ENCODE assay signal across 9 cellular contexts in the genomic region with DNA sequence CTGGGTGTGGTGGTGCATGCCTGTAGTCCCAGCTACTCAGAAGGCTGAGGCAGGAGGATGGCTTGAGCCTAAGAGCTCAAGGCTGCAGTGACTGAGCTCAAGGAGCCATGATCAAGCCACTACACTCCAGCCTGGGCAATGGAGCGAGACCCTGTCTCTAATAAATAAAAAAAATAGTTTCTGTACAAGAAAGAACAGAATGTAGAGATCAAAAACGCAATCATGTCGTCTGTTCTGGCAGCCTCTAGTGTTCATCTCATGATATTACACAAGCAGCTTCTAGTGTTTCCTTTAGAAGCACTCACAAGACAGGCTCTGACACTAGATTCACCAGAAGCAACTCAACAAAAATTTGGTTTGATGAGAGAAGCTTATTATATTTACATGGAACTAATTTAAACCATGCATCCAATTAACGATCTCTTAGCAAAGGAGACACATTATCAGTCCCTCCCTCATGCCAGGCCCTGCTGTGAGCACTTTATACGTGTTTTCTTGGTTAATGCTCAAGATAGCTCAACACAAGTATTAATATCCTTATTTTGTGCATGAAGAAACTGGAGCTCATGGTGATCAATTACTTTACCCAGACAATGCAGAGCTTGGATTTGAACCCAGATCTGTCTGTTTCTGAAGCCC. TPM values are rescaled to one million over a fixed set of nuclear protein-coding genes. Genes with fewer than 3 reads are reported as not detected.
DNase-seq lines count a peak whose midpoint lies in the region; ATAC-seq and TF ChIP-seq lines count a peak whose summit lies in the region.
"Had no signal": no experiment of that assay in that cellular context is flagged by ENCODE, and none has a peak within 500 bp of the region (broad histone marks: within the 10 kb centered on the region; RNA-seq: fewer than 3 reads in every experiment).

No MANE protein-coding gene starts in this region.

- H3K27me3 Mint-ChIP-seq in CD4-positive, alpha-beta T cell = no peaks in the 10 kb centered on the region
- H3K27me3 Mint-ChIP-seq in GM23338 (ENCODE audit: insufficient read depth, low read depth, poor library complexity) (peaks cover 9% of the 10 kb centered on the region), chondrocyte (ENCODE audit: low read depth) (peaks cover 2% of the 10 kb centered on the region)

- peak; percentile 88 for TF ChIP-seq CTCF in CD4-positive, alpha-beta T cell (IDR thresholded peaks at IDR 0.05)
- TF ChIP-seq CTCF in GM23338 (conservative IDR thresholded peaks at IDR 0.05; ENCODE audit: low read depth in 2 of 2) (peak; percentile 61 to 72), chondrocyte (IDR thresholded peaks at IDR 0.05) (peak; percentile 92)

- POLR2A ChIA-PET in CD4-positive, alpha-beta T cell (lab: Charles Lee) = interaction anchor here (0.6 to 2.6 kb wide), 7 partner anchors 10 to 667 kb away, joined by 3 to 38 read pairs (median 4); a partner anchor contains a TSS

- H3K36me3 ChIP-seq in GM23338 (ENCODE audit: insufficient read depth) = no peaks in the 10 kb centered on the region
- H3K36me3 ChIP-seq: SJSA1 had no signal

- H3K4me3 ChIP-seq in GM23338 = no peak overlapping the region
- H3K4me3 ChIP-seq: SJSA1 had no signal

- no peaks in the 10 kb centered on the region for H4K20me1 ChIP-seq in GM23338 (replicated peaks; ENCODE audit: insufficient read depth)

- peak; percentile 87 for ATAC-seq in CD4-positive, alpha-beta T cell (ENCODE audit: poor library complexity)
- ATAC-seq in GM23338 (peak; percentile 57), GM18858 (IDR thresholded peaks at IDR 0.05; ENCODE audit: unreplicated experiment) (no peak), GM21447 (IDR thresholded peaks at IDR 0.05; ENCODE audit: unreplicated experiment) (no peak), GM19467 (IDR thresholded peaks at IDR 0.05; ENCODE audit: unreplicated experiment) (no peak)

- peak overlapping the region; percentile 89 for H3K27ac Mint-ChIP-seq in CD4-positive, alpha-beta T cell
- H3K27ac Mint-ChIP-seq in GM23338 = no peak overlapping the region
- no peak overlapping the region for H3K27ac Mint-ChIP-seq in chondrocyte (ENCODE audit: unreplicated experiment)

- no peak overlapping the region for H3K27ac ChIP-seq in CD4-positive, alpha-beta T cell (ENCODE audit: low read depth, low read length)
- no peak overlapping the region for H3K27ac ChIP-seq in GM23338 (ENCODE audit: low read depth)
- H3K27ac ChIP-seq: SJSA1 had no signal

- H2AFZ ChIP-seq in GM23338 = no peak overlapping the region

- H3K4me1 ChIP-seq in GM23338 (ENCODE audit: insufficient read depth) = no peaks in the 10 kb centered on the region
- H3K4me1 ChIP-seq: SJSA1 had no signal

- no peaks in the 10 kb centered on the region for H3K27me3 ChIP-seq in CD4-positive, alpha-beta T cell (ENCODE audit: control insufficient read depth, insufficient read depth, low read length)
- H3K27me3 ChIP-seq in GM23338 (ENCODE audit: insufficient read depth) = no peaks in the 10 kb centered on the region
- H3K27me3 ChIP-seq: SJSA1 had no signal

- H3K9me2 ChIP-seq in GM23338 (ENCODE audit: insufficient read depth) = no peaks in the 10 kb centered on the region

- H3K9me3 Mint-ChIP-seq in CD4-positive, alpha-beta T cell = peaks cover 7% of the 10 kb centered on the region
- H3K9me3 Mint-ChIP-seq in GM23338 (peaks cover 9% of the 10 kb centered on the region; the same call in 2 of the 3 replicates), chondrocyte (ENCODE audit: low read depth) (peaks cover 12% of the 10 kb centered on the region)

- intact Hi-C loops in CD4-positive, alpha-beta T cell (cut with DNase I, micrococcal nuclease) = loop anchor here (1.0 to 10.0 kb wide), 12 partner anchors 14 to 520 kb away; a partner anchor contains a TSS

- no peaks in the 10 kb centered on the region for H3F3A ChIP-seq in GM23338 (replicated peaks; ENCODE audit: low read depth)

- CTCF ChIA-PET in CD4-positive, alpha-beta T cell (lab: Charles Lee) = interaction anchor here (0.6 to 3.4 kb wide), 20 partner anchors 9 to 360 kb away, joined by 3 to 23 read pairs (median 4); a partner anchor contains a TSS

- H3K9me3 ChIP-seq in CD4-positive, alpha-beta T cell (ENCODE audit: control insufficient read depth, low read length) = no peaks in the 10 kb centered on the region

- H3K79me2 ChIP-seq in GM23338 (replicated peaks; ENCODE audit: insufficient read depth) = no peaks in the 10 kb centered on the region

- DNase-seq in CD4-positive, alpha-beta T cell = no peak
- DNase-seq in GM23338 (ENCODE audit: low spot score) = peak; percentile 67
- peak; percentile 60 for DNase-seq in NCI-H748 treated with DMSO at 0.1 percent for 48 hours (lab: John Stamatoyannopoulos, UW)
- no peak for DNase-seq in chondrocyte (ENCODE audit: low spot score)
- DNase-seq in medulla oblongata (ENCODE audit: extremely low spot score) = peak; percentile 47

- no peak overlapping the region for H3K4me2 ChIP-seq in GM23338

- H3K4me1 Mint-ChIP-seq in CD4-positive, alpha-beta T cell (ENCODE audit: low read depth) = peaks cover 60% of the 10 kb centered on the region
- no peaks in the 10 kb centered on the region; the same call in 2 of the 3 replicates for H3K4me1 Mint-ChIP-seq in GM23338
- peaks cover 6% of the 10 kb centered on the region for H3K4me1 Mint-ChIP-seq in chondrocyte (ENCODE audit: low read depth)

- no peaks in the 10 kb centered on the region for H3K36me3 Mint-ChIP-seq in CD4-positive, alpha-beta T cell (ENCODE audit: low read depth)
- H3K36me3 Mint-ChIP-seq in GM23338 (ENCODE audit: low read depth) (peaks cover 6% of the 10 kb centered on the region; the same call in 1 of the 3 replicates), chondrocyte (ENCODE audit: low read depth) (peaks cover 3% of the 10 kb centered on the region)

- H3K4me3 Mint-ChIP-seq in CD4-positive, alpha-beta T cell = peak overlapping the region; percentile 23
- no peak overlapping the region for H3K4me3 Mint-ChIP-seq in GM23338
- H3K4me3 Mint-ChIP-seq in chondrocyte (ENCODE audit: unreplicated experiment) = no peak overlapping the region

TF ChIP-seq in GM23338, 12 proteins besides CTCF, POLR2A, EP300 and RAD21:
- TF ChIP-seq ZNF331 (CRISPR knock-in tag; IDR thresholded peaks at IDR 0.05; ENCODE audit: low read depth) = no peak
- TF ChIP-seq, protein P1, sequence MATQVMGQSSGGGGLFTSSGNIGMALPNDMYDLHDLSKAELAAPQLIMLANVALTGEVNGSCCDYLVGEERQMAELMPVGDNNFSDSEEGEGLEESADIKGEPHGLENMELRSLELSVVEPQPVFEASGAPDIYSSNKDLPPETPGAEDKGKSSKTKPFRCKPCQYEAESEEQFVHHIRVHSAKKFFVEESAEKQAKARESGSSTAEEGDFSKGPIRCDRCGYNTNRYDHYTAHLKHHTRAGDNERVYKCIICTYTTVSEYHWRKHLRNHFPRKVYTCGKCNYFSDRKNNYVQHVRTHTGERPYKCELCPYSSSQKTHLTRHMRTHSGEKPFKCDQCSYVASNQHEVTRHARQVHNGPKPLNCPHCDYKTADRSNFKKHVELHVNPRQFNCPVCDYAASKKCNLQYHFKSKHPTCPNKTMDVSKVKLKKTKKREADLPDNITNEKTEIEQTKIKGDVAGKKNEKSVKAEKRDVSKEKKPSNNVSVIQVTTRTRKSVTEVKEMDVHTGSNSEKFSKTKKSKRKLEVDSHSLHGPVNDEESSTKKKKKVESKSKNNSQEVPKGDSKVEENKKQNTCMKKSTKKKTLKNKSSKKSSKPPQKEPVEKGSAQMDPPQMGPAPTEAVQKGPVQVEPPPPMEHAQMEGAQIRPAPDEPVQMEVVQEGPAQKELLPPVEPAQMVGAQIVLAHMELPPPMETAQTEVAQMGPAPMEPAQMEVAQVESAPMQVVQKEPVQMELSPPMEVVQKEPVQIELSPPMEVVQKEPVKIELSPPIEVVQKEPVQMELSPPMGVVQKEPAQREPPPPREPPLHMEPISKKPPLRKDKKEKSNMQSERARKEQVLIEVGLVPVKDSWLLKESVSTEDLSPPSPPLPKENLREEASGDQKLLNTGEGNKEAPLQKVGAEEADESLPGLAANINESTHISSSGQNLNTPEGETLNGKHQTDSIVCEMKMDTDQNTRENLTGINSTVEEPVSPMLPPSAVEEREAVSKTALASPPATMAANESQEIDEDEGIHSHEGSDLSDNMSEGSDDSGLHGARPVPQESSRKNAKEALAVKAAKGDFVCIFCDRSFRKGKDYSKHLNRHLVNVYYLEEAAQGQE (IDR thresholded peaks at IDR 0.05; ENCODE audit: unreplicated experiment) = no peak
- TF ChIP-seq NANOG (IDR thresholded peaks at IDR 0.05; ENCODE audit: borderline replicate concordance) = no peak
- TF ChIP-seq ZNF114 (CRISPR knock-in tag; IDR thresholded peaks at IDR 0.05) = no peak
TF ChIP-seq in GM23338: peak in this region for 0.

RNA-seq across cellular contexts. Expression of a gene that starts 6.9 kb away (rescaled TPM):
- not detected for total RNA-seq in CD4-positive, alpha-beta T cell
- not detected in 2 replicates for total RNA-seq in GM23338 (2014; rRNA removed; shearing (Covaris generic))
- not detected in 2 replicates for polyA plus RNA-seq in GM23338 (2016; fragmentation: Nextera tagmentation; extraction: Ambion mirVana)
- not detected in 3 replicates for total RNA-seq in chondrocyte
- total RNA-seq: SJSA1 had no signal

RNA-seq across cellular contexts. Expression of a gene that starts 13.3 kb away (rescaled TPM):
- total RNA-seq in CD4-positive, alpha-beta T cell = 1 to 10 TPM; 1.0 to 1.1 TPM
- total RNA-seq in GM23338 (2014; rRNA removed; shearing (Covaris generic)) = not detected in 2 replicates
- polyA plus RNA-seq in GM23338 (2016; fragmentation: Nextera tagmentation; extraction: Ambion mirVana) = not detected in 2 replicates
- total RNA-seq in chondrocyte = not detected in 3 replicates
- total RNA-seq: SJSA1 had no signal

RNA-seq across cellular contexts. Expression of a gene that starts 19.7 kb away (rescaled TPM):
- total RNA-seq in CD4-positive, alpha-beta T cell = not detected
- total RNA-seq in GM23338 (2014; rRNA removed; shearing (Covaris generic)) = not detected in 2 replicates
- not detected in 2 replicates for polyA plus RNA-seq in GM23338 (2016; fragmentation: Nextera tagmentation; extraction: Ambion mirVana)
- not detected in 3 replicates for total RNA-seq in chondrocyte
- total RNA-seq: SJSA1 had no signal

RNA-seq across cellular contexts. Expression of a gene that starts 28.2 kb away (rescaled TPM):
- not detected for total RNA-seq in CD4-positive, alpha-beta T cell
- not detected in 2 replicates for total RNA-seq in GM23338 (2014; rRNA removed; shearing (Covaris generic))
- polyA plus RNA-seq in GM23338 (2016; fragmentation: Nextera tagmentation; extraction: Ambion mirVana) = not detected in 2 replicates
- not detected in 3 replicates for total RNA-seq in chondrocyte
- total RNA-seq: SJSA1 had no signal

RNA-seq across cellular contexts. Expression of a gene that starts 46.9 kb away (rescaled TPM):
- not detected for total RNA-seq in CD4-positive, alpha-beta T cell
- total RNA-seq in GM23338 (2014; rRNA removed; shearing (Covaris generic)) = not detected in 2 replicates
- polyA plus RNA-seq in GM23338 (2016; fragmentation: Nextera tagmentation; extraction: Ambion mirVana) = not detected in 2 replicates
- total RNA-seq in chondrocyte = not detected in 3 replicates
- total RNA-seq: SJSA1 had no signal

Comparison
In these comparisons a context has a peak if more than half of its experiments do, and no peak if none do; other contexts are left out.
1. ATAC-seq: peak in CD4-positive, alpha-beta T cell (single experiment) and GM23338 (single experiment); none in GM18858 (single experiment), GM21447 (single experiment) and GM19467 (single experiment).
2. DNase-seq: peak in GM23338 (single experiment), NCI-H748 treated with DMSO at 0.1 percent for 48 hours (single experiment) and medulla oblongata (single experiment); none in CD4-positive, alpha-beta T cell (0 of 10) and chondrocyte (single experiment).
3. Peak in every context shown above with its lines, with median percentiles within 50 percentile points of each other: CTCF ChIP-seq.